Comparison of ENCODE assay signal across 9 cellular contexts in genomic region chr22:40853961-40854360, GRCh38. TPM values are rescaled to one million over a fixed set of nuclear protein-coding genes. Genes with fewer than 3 reads are reported as not detected.
DNase-seq lines count a peak whose midpoint lies in the region; ATAC-seq and TF ChIP-seq lines count a peak whose summit lies in the region.
"Had no signal": no experiment of that assay in that cellular context is flagged by ENCODE, and none has a peak within 500 bp of the region (broad histone marks: within the 10 kb centered on the region; RNA-seq: fewer than 3 reads in every experiment).

No MANE protein-coding gene starts in this region.

- no peak for DNase-seq in activated CD8-positive, alpha-beta memory T cell treated with anti-CD3 and anti-CD28 coated beads, Interleukin-2, amount 10 ng/mL, durations not matched to agents 7 days and 5 days
- DNase-seq in activated CD8-positive, alpha-beta memory T cell treated with anti-CD3 and anti-CD28 coated beads, Interleukin-2, amount 50 U/mL, for 48 hours, result no peak
- DNase-seq in T-helper 2 cell treated with Interferon-gamma antibody and Interleukin-4, amounts not matched to agents 5 μg/mL and 100 μg/mL, for 36 hours (ENCODE audit: low spot score), result no peak
- DNase-seq in glutamatergic neuron (no peak), suprapubic skin (ENCODE audit: low spot score in 2 of 2) (no peak), G401 (ENCODE audit: low spot score) (no peak), NK-92 (lab: John Stamatoyannopoulos, UW; ENCODE audit: unreplicated experiment) (no peak)
- DNase-seq: activated CD4-positive, CD25-positive, alpha-beta regulatory T cell had no signal

- CTCF ChIA-PET in activated CD8-positive, alpha-beta memory T cell treated with anti-CD3 and anti-CD28 coated beads, Interleukin-2, amount 10 ng/mL, durations not matched to agents 7 days and 5 days (lab: Charles Lee), result interaction anchor here (0.9 to 1.6 kb wide), 3 partner anchors 45 to 171 kb away, joined by 3 to 6 read pairs (median 5); no protein-coding TSS in a partner anchor

- no peaks in the 10 kb centered on the region for H3K27me3 ChIP-seq in suprapubic skin

- H3K4me1 ChIP-seq in suprapubic skin, result peaks cover 54% of the 10 kb centered on the region

- H3K9me3 Mint-ChIP-seq in activated CD8-positive, alpha-beta memory T cell treated with anti-CD3 and anti-CD28 coated beads, Interleukin-2, amount 10 ng/mL, durations not matched to agents 7 days and 5 days (ENCODE audit: low read depth), result no peaks in the 10 kb centered on the region
- no peaks in the 10 kb centered on the region for H3K9me3 Mint-ChIP-seq in T-helper 2 cell treated with Interferon-gamma antibody and Interleukin-4, amounts not matched to agents 5 μg/mL and 100 μg/mL, for 36 hours
- H3K9me3 Mint-ChIP-seq in glutamatergic neuron (ENCODE audit: unreplicated experiment), result peaks cover 10% of the 10 kb centered on the region

- ATAC-seq in activated CD8-positive, alpha-beta memory T cell treated with anti-CD3 and anti-CD28 coated beads, Interleukin-2, amount 10 ng/mL, durations not matched to agents 7 days and 5 days, result no peak
- ATAC-seq in HG03135 (IDR thresholded peaks at IDR 0.05; ENCODE audit: unreplicated experiment), result no peak

- in situ Hi-C loops in G401 (cut with HindIII; ENCODE audit: low sequenced_read_pairs), result no loop called here

- H3K36me3 Mint-ChIP-seq in activated CD8-positive, alpha-beta memory T cell treated with anti-CD3 and anti-CD28 coated beads, Interleukin-2, amount 10 ng/mL, durations not matched to agents 7 days and 5 days, result peaks cover 10% of the 10 kb centered on the region
- H3K36me3 Mint-ChIP-seq in T-helper 2 cell treated with Interferon-gamma antibody and Interleukin-4, amounts not matched to agents 5 μg/mL and 100 μg/mL, for 36 hours (ENCODE audit: low read depth), result peaks cover 12% of the 10 kb centered on the region
- no peaks in the 10 kb centered on the region for H3K36me3 Mint-ChIP-seq in glutamatergic neuron (ENCODE audit: unreplicated experiment)

- no peaks in the 10 kb centered on the region for H3K27me3 Mint-ChIP-seq in activated CD8-positive, alpha-beta memory T cell treated with anti-CD3 and anti-CD28 coated beads, Interleukin-2, amount 10 ng/mL, durations not matched to agents 7 days and 5 days
- H3K27me3 Mint-ChIP-seq in T-helper 2 cell treated with Interferon-gamma antibody and Interleukin-4, amounts not matched to agents 5 μg/mL and 100 μg/mL, for 36 hours (ENCODE audit: low read depth), result no peaks in the 10 kb centered on the region
- peaks cover 12% of the 10 kb centered on the region for H3K27me3 Mint-ChIP-seq in glutamatergic neuron (ENCODE audit: unreplicated experiment)

- peaks cover 12% of the 10 kb centered on the region for H3K36me3 ChIP-seq in suprapubic skin

- peak overlapping the region; percentile 88 for H3K4me3 ChIP-seq in suprapubic skin

- peak overlapping the region; percentile 62 for H3K27ac Mint-ChIP-seq in activated CD8-positive, alpha-beta memory T cell treated with anti-CD3 and anti-CD28 coated beads, Interleukin-2, amount 10 ng/mL, durations not matched to agents 7 days and 5 days
- peak overlapping the region; percentile 35 for H3K27ac Mint-ChIP-seq in T-helper 2 cell treated with Interferon-gamma antibody and Interleukin-4, amounts not matched to agents 5 μg/mL and 100 μg/mL, for 36 hours
- peak overlapping the region; percentile 94 for H3K27ac Mint-ChIP-seq in glutamatergic neuron (ENCODE audit: unreplicated experiment)

- H3K9me3 ChIP-seq in suprapubic skin, result no peaks in the 10 kb centered on the region

- WGBS in suprapubic skin, result 32% methylated on average over 3 of the region's 3 CpGs

- TF ChIP-seq EP300 in suprapubic skin (IDR thresholded peaks at IDR 0.05), result no peak

- H3K27ac ChIP-seq in suprapubic skin, result peak overlapping the region; percentile 97

- peak overlapping the region; percentile 50 for H3K4me3 Mint-ChIP-seq in activated CD8-positive, alpha-beta memory T cell treated with anti-CD3 and anti-CD28 coated beads, Interleukin-2, amount 10 ng/mL, durations not matched to agents 7 days and 5 days
- H3K4me3 Mint-ChIP-seq in T-helper 2 cell treated with Interferon-gamma antibody and Interleukin-4, amounts not matched to agents 5 μg/mL and 100 μg/mL, for 36 hours, result peak overlapping the region; percentile 28
- peak overlapping the region; percentile 73 for H3K4me3 Mint-ChIP-seq in glutamatergic neuron (ENCODE audit: unreplicated experiment)

- peaks cover 50% of the 10 kb centered on the region for H3K4me1 Mint-ChIP-seq in activated CD8-positive, alpha-beta memory T cell treated with anti-CD3 and anti-CD28 coated beads, Interleukin-2, amount 10 ng/mL, durations not matched to agents 7 days and 5 days
- peaks cover 45% of the 10 kb centered on the region for H3K4me1 Mint-ChIP-seq in T-helper 2 cell treated with Interferon-gamma antibody and Interleukin-4, amounts not matched to agents 5 μg/mL and 100 μg/mL, for 36 hours (ENCODE audit: low read depth)
- peaks cover 22% of the 10 kb centered on the region for H3K4me1 Mint-ChIP-seq in glutamatergic neuron (ENCODE audit: low read depth, unreplicated experiment)

- no peak for TF ChIP-seq POLR2A in suprapubic skin (IDR thresholded peaks at IDR 0.05)

- no peak for TF ChIP-seq CTCF in glutamatergic neuron (IDR thresholded peaks at IDR 0.05; ENCODE audit: partially characterized antibody, unreplicated experiment)
- no peak for TF ChIP-seq CTCF in suprapubic skin (IDR thresholded peaks at IDR 0.05)

RNA-seq across cellular contexts. Expression of gene ST13, which starts 2.5 kb away (rescaled TPM):
- total RNA-seq in activated CD8-positive, alpha-beta memory T cell treated with anti-CD3 and anti-CD28 coated beads, Interleukin-2, amount 10 ng/mL, durations not matched to agents 7 days and 5 days, result 100 to 1,000 TPM; 120 to 150 TPM
- total RNA-seq in glutamatergic neuron (ENCODE audit: unreplicated experiment) (196 TPM), suprapubic skin (100 to 1,000 TPM; 104 to 117 (median 115) TPM)
- total RNA-seq in G401 (2014; rRNA removed; shearing (Covaris generic)), result 213 and 354 TPM in 2 replicates

RNA-seq across cellular contexts. Expression of gene XPNPEP3, which starts 3.0 kb away (rescaled TPM):
- 10 to 100 TPM; 11.2 to 12.5 TPM for total RNA-seq in activated CD8-positive, alpha-beta memory T cell treated with anti-CD3 and anti-CD28 coated beads, Interleukin-2, amount 10 ng/mL, durations not matched to agents 7 days and 5 days
- 20.7 TPM for total RNA-seq in glutamatergic neuron (ENCODE audit: unreplicated experiment)
- 10 to 100 TPM in 3 of 4 donors, 1 to 10 TPM in 1; 10.0 to 19.5 (median 14.6) TPM for total RNA-seq in suprapubic skin
- 8.7 and 9.2 TPM in 2 replicates for total RNA-seq in G401 (2014; rRNA removed; shearing (Covaris generic))

RNA-seq across cellular contexts. Expression of gene DNAJB7, which starts 8.0 kb away (rescaled TPM):
- not detected for total RNA-seq in activated CD8-positive, alpha-beta memory T cell treated with anti-CD3 and anti-CD28 coated beads, Interleukin-2, amount 10 ng/mL, durations not matched to agents 7 days and 5 days
- total RNA-seq in glutamatergic neuron (ENCODE audit: unreplicated experiment) (not detected), suprapubic skin (not detected)
- total RNA-seq in G401 (2014; rRNA removed; shearing (Covaris generic)), result not detected in 2 replicates

RNA-seq across cellular contexts. Expression of gene SLC25A17, which starts 34.8 kb away (rescaled TPM):
- total RNA-seq in activated CD8-positive, alpha-beta memory T cell treated with anti-CD3 and anti-CD28 coated beads, Interleukin-2, amount 10 ng/mL, durations not matched to agents 7 days and 5 days, result 10 to 100 TPM; 19.0 to 24.5 TPM
- total RNA-seq in glutamatergic neuron (ENCODE audit: unreplicated experiment) (18.3 TPM), suprapubic skin (10 to 100 TPM; 16.1 to 31.0 (median 19.8) TPM)
- total RNA-seq in G401 (2014; rRNA removed; shearing (Covaris generic)), result 47.6 and 67.7 TPM in 2 replicates

Comparison
In these comparisons a context has a peak if more than half of its experiments do, and no peak if none do; other contexts are left out.
1. H3K27ac Mint-ChIP-seq: peak in every context shown above with its lines; median percentile 94 in glutamatergic neuron; 62 in activated CD8-positive, alpha-beta memory T cell treated with anti-CD3 and anti-CD28 coated beads, Interleukin-2, amount 10 ng/mL, durations not matched to agents 7 days and 5 days; 35 in T-helper 2 cell treated with Interferon-gamma antibody and Interleukin-4, amounts not matched to agents 5 μg/mL and 100 μg/mL, for 36 hours.